8 cellular contexts compared by ENCODE assay signal in genomic region chr20:32091888-32092346, GRCh38. TPM values are rescaled to one million over a fixed set of nuclear protein-coding genes. Genes with fewer than 3 reads are reported as not detected.
DNase-seq lines count a peak whose midpoint lies in the region; ATAC-seq and TF ChIP-seq lines count a peak whose summit lies in the region.

No MANE protein-coding gene starts in this region.

- H3K36me3 ChIP-seq in BJ (ENCODE audit: control insufficient read depth, insufficient read depth, low read length), result no peaks in the 10 kb centered on the region
- H3K36me3 ChIP-seq in HAP-1 (replicated peaks), result no peaks in the 10 kb centered on the region

- intact Hi-C loops in left colon (cut with DNase I, micrococcal nuclease), result no loop called here

- peaks cover 8% of the 10 kb centered on the region for H3K4me1 ChIP-seq in HAP-1

- DNase-seq in BJ (ENCODE audit: low read depth), result no peak
- DNase-seq in HAP-1 (ENCODE audit: low spot score in 2 of 2), result peak; percentile 85 to 93
- DNase-seq in NCI-H345 treated with DMSO at 0.1 percent for 48 hours (lab: John Stamatoyannopoulos, UW; ENCODE audit: unreplicated experiment), result peak; percentile 71
- DNase-seq in cardiac fibroblast (ENCODE audit: low read depth in 2 of 2), result peak; percentile 85 to 86
- DNase-seq in left colon, result peak; percentile 44 to 82
- DNase-seq in stimulated activated CD4-positive, alpha-beta T cell treated with anti-CD3 and anti-CD28 coated beads, Interleukin-4, amount 100 ng/mL, for 1 hour, result peak; percentile 76

- POLR2A ChIA-PET in BJ (lab: Charles Lee), result no interaction called here

- peak; percentile 69 to 73 for ATAC-seq in activated CD4-positive, CD25-positive, alpha-beta regulatory T cell treated with anti-CD3 and anti-CD28 coated beads, Interleukin-2, amount 50 U/mL, for 24 hours
- peak; percentile 81 for ATAC-seq in left colon
- no peak for ATAC-seq in GM19035 (IDR thresholded peaks at IDR 0.05; ENCODE audit: unreplicated experiment)

- in situ Hi-C loops in HAP-1 (cut with MboI; ENCODE audit: low sequenced_read_pairs), result loop anchor here (5.0 kb wide), 1 partner anchor 270 kb away; no protein-coding TSS in a partner anchor

- CTCF ChIA-PET in BJ (lab: Yijun Ruan, JAX), result interaction anchor here (0.6 to 8.2 kb wide), 29 partner anchors 9 to 406 kb away, joined by 3 to 167 read pairs (median 4); partner anchors contain the start of genes MYLK2 and TM9SF4

- H3K27me3 ChIP-seq in BJ (ENCODE audit: control insufficient read depth, insufficient read depth, low read length), result peaks cover 12% of the 10 kb centered on the region
- H3K27me3 ChIP-seq in HAP-1 (ENCODE audit: low read depth), result no peaks in the 10 kb centered on the region

- TF ChIP-seq CTCF in BJ (IDR thresholded peaks at IDR 0.05; ENCODE audit: insufficient read depth, low read depth, low read length) (peak; percentile 96), cardiac fibroblast (IDR thresholded peaks at IDR 0.05; ENCODE audit: low read depth, low read length) (peak; percentile 94)

- no peak overlapping the region for H3K4me3 ChIP-seq in BJ (ENCODE audit: low read depth, low read length)
- H3K4me3 ChIP-seq in HAP-1, result no peak overlapping the region
- no peak overlapping the region for H3K4me3 ChIP-seq in cardiac fibroblast (replicated peaks in 1 of 2; ENCODE audit: low read depth in 2 of 2, low read length in 2 of 2)

- H3K9me3 ChIP-seq in HAP-1, result no peaks in the 10 kb centered on the region

RNA-seq across cellular contexts. Expression of gene TM9SF4, which starts 17.6 kb away (rescaled TPM):
- polyA plus RNA-seq in BJ (2011; rRNA removed), result 97.4 and 101 TPM in 2 replicates
- polyA minus RNA-seq in BJ (2011; rRNA and poly(A)+ RNA removed), result 50.7 and 103 TPM in 2 replicates
- 10 to 100 TPM; 62.2 to 78.5 TPM for total RNA-seq in left colon

RNA-seq across cellular contexts. Expression of gene HCK, which starts 39.9 kb away (rescaled TPM):
- 0.05 TPM in 1 of 2 replicates, not detected in the other for polyA plus RNA-seq in BJ (2011; rRNA removed)
- not detected in 2 replicates for polyA minus RNA-seq in BJ (2011; rRNA and poly(A)+ RNA removed)
- total RNA-seq in left colon, result 1 to 10 TPM; 5.5 to 9.7 TPM
